In genomic region chr1:239700667-239701066, GRCh38 we compare ENCODE assay signal across 32 cellular contexts.
"Had no signal": no experiment of that assay in that cellular context is flagged by ENCODE, and none has a peak within 500 bp of the region (broad histone marks: within the 10 kb centered on the region; RNA-seq: fewer than 3 reads in every experiment).

No MANE protein-coding gene starts in this region.

- H3K9me3 Mint-ChIP-seq: neural crest cell, type B pancreatic cell had no signal

- H3K4me3 ChIP-seq: psoas muscle, right lobe of liver, sigmoid colon, smooth muscle cell, spleen, suprapubic skin, testis, tibial artery, transverse colon, vagina had no signal

- H3K4me3 Mint-ChIP-seq: naive B cell; naive thymus-derived CD8-positive, alpha-beta T cell; natural killer cell treated with Interleukin-12 subunit alpha and Interleukin-12 subunit beta and Interleukin-15 and Interleukin-18, amount 100 ng/mL, for 72 hours; nephron progenitor cell; neural crest cell; stimulated activated memory B cell treated with anti-CD40 and anti-IgM and Interleukin-4, amounts not matched to agents 10 μg/mL and 1 μg/mL and 100 μg/mL, for 72 hours; stimulated activated naive CD8-positive, alpha-beta T cell treated with anti-CD3 and anti-CD28 coated beads, Interleukin-15, Interleukin-2, amounts not matched to agents 100 ng/mL and 50 ng/mL, for 24 hours; type B pancreatic cell had no signal

- H3K36me3 Mint-ChIP-seq: naive B cell; stimulated activated memory B cell treated with anti-CD40 and anti-IgM and Interleukin-4, amounts not matched to agents 10 μg/mL and 1 μg/mL and 100 μg/mL, for 72 hours; type B pancreatic cell had no signal

- ATAC-seq: naive thymus-derived CD8-positive, alpha-beta T cell; natural killer cell treated with Interleukin-12 subunit alpha and Interleukin-12 subunit beta and Interleukin-15 and Interleukin-18, amount 100 ng/mL, for 72 hours; psoas muscle; right cardiac atrium; right lobe of liver; stimulated activated memory B cell treated with anti-CD40 and anti-IgM and Interleukin-4, amounts not matched to agents 10 μg/mL and 1 μg/mL and 100 μg/mL, for 72 hours had no signal

- H3K27me3 ChIP-seq: neutrophil, right lobe of liver, sigmoid colon, spleen, suprapubic skin, testis, tibial artery, transverse colon, vagina had no signal

- H3K4me1 ChIP-seq: parathyroid adenoma, psoas muscle, right lobe of liver, sigmoid colon, spleen, suprapubic skin, testis, tibial artery, vagina had no signal

- DNase-seq: naive B cell; naive thymus-derived CD8-positive, alpha-beta T cell; nephron progenitor cell; nucleus accumbens; posterior cingulate gyrus; psoas muscle; right cardiac atrium; right lobe of liver; sigmoid colon; spleen; stimulated activated CD4-positive, alpha-beta T cell treated with anti-CD3 and anti-CD28 coated beads, Interleukin-12 subunit alpha, Interleukin-12 subunit beta, amount 100 ng/mL, for 4 hours; stimulated activated CD4-positive, alpha-beta T cell treated with anti-CD3 and anti-CD28 coated beads, Interleukin-1b, Interleukin-23, amount 100 ng/mL, for 48 hours; stimulated activated CD4-positive, alpha-beta T cell treated with anti-CD3 and anti-CD28 coated beads, Interleukin-4, amount 100 ng/mL, for 1 hour; stimulated activated CD4-positive, alpha-beta T cell treated with anti-CD3 and anti-CD28 coated beads, Interleukin-4, amount 100 ng/mL, for 4 hours; stimulated activated CD8-positive, alpha-beta memory T cell treated with anti-CD3 and anti-CD28 coated beads, Interleukin-4, amount 100 ng/mL, for 48 hours; stimulated activated naive CD4-positive, alpha-beta T cell; substantia nigra; testis; tibial artery; transverse colon had no signal

- H3K27me3 Mint-ChIP-seq: naive B cell; stimulated activated memory B cell treated with anti-CD40 and anti-IgM and Interleukin-4, amounts not matched to agents 10 μg/mL and 1 μg/mL and 100 μg/mL, for 72 hours; stimulated activated naive CD8-positive, alpha-beta T cell treated with anti-CD3 and anti-CD28 coated beads, Interleukin-15, Interleukin-2, amounts not matched to agents 100 ng/mL and 50 ng/mL, for 24 hours had no signal

- H3K27ac Mint-ChIP-seq: naive B cell; natural killer cell treated with Interleukin-12 subunit alpha and Interleukin-12 subunit beta and Interleukin-15 and Interleukin-18, amount 100 ng/mL, for 72 hours; nephron progenitor cell; progenitor cell of endocrine pancreas; stimulated activated memory B cell treated with anti-CD40 and anti-IgM and Interleukin-4, amounts not matched to agents 10 μg/mL and 1 μg/mL and 100 μg/mL, for 72 hours; stimulated activated naive CD8-positive, alpha-beta T cell treated with anti-CD3 and anti-CD28 coated beads, Interleukin-15, Interleukin-2, amounts not matched to agents 100 ng/mL and 50 ng/mL, for 24 hours; type B pancreatic cell had no signal

- H3K27ac ChIP-seq: neutrophil, parathyroid adenoma, psoas muscle, right lobe of liver, sigmoid colon, spleen, suprapubic skin, testis, tibial artery, transverse colon, vagina had no signal

- H3K4me1 Mint-ChIP-seq: naive B cell; nephron progenitor cell; neural crest cell; stimulated activated memory B cell treated with anti-CD40 and anti-IgM and Interleukin-4, amounts not matched to agents 10 μg/mL and 1 μg/mL and 100 μg/mL, for 72 hours had no signal

- H3K36me3 ChIP-seq: neutrophil, right lobe of liver, sigmoid colon, spleen, suprapubic skin, tibial artery, transverse colon, vagina had no signal

- H3K9me3 ChIP-seq: neutrophil, right lobe of liver, sigmoid colon, suprapubic skin, testis, tibial artery, transverse colon, vagina had no signal

- FAIRE-seq: urothelium cell line had no signal
